ENCODE assay signal across 24 cellular contexts in the genomic region with DNA sequence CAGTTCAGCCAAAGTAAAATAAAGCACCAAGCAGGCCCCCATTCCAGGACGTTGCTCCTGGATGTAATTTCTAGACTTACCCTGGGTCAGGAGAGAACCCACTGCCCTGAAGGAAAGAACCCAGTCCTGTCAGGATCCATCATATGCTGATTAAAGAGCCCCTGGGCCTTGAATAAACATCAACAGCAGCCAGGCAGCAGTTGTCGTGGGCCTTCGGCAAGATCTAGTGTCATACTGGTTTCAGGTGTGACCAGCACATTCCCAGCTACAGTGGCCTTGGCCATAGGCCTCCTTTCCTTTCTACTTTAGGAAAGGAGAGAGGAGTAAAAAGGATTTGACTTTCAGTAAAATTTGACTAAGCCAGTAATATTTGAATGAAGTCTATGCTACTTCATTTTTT.
"Had no signal": no experiment of that assay in that cellular context is flagged by ENCODE, and none has a peak within 500 bp of the region (broad histone marks: within the 10 kb centered on the region; RNA-seq: fewer than 3 reads in every experiment).

No MANE protein-coding gene starts in this region.

- H3K27me3 Mint-ChIP-seq: stimulated activated memory B cell treated with anti-CD40 and anti-IgM and Interleukin-4, amounts not matched to agents 10 μg/mL and 1 μg/mL and 100 μg/mL, for 72 hours; stimulated activated naive B cell treated with anti-CD40 and anti-IgM and Interleukin-4, amounts not matched to agents 10 μg/mL and 1 μg/mL and 100 μg/mL, for 72 hours; stimulated activated naive CD8-positive, alpha-beta T cell treated with anti-CD3 and anti-CD28 coated beads, Interleukin-15, amount 100 ng/mL, for 72 hours; stimulated activated naive CD8-positive, alpha-beta T cell treated with anti-CD3 and anti-CD28 coated beads, Interleukin-15, Interleukin-2, amounts not matched to agents 100 ng/mL and 50 ng/mL, for 24 hours; type B pancreatic cell had no signal

- ATAC-seq: stimulated activated effector memory CD8-positive, alpha-beta T cell treated with anti-CD3 and anti-CD28 coated beads, Interleukin-12 subunit alpha, Interleukin-12 subunit beta, amount 100 ng/mL, for 72 hours; stimulated activated memory B cell treated with anti-CD40 and anti-IgM and Interleukin-4, amounts not matched to agents 10 μg/mL and 1 μg/mL and 100 μg/mL, for 72 hours; stimulated activated naive B cell treated with anti-CD40 and anti-IgM and Interleukin-4, amounts not matched to agents 10 μg/mL and 1 μg/mL and 100 μg/mL, for 72 hours; stimulated activated naive CD8-positive, alpha-beta T cell treated with anti-CD3 and anti-CD28 coated beads, Interleukin-15, amount 100 ng/mL, for 72 hours; stimulated activated naive CD8-positive, alpha-beta T cell treated with anti-CD3 and anti-CD28 coated beads, Interleukin-15, Interleukin-2, amounts not matched to agents 100 U/mL and 50 U/mL, for 24 hours; upper lobe of right lung had no signal

- H3K4me3 Mint-ChIP-seq: stimulated activated effector memory CD8-positive, alpha-beta T cell treated with anti-CD3 and anti-CD28 coated beads, Interleukin-12 subunit alpha, Interleukin-12 subunit beta, amount 100 ng/mL, for 72 hours; stimulated activated memory B cell treated with anti-CD40 and anti-IgM and Interleukin-4, amounts not matched to agents 10 μg/mL and 1 μg/mL and 100 μg/mL, for 72 hours; stimulated activated naive B cell treated with anti-CD40 and anti-IgM and Interleukin-4, amounts not matched to agents 10 μg/mL and 1 μg/mL and 100 μg/mL, for 72 hours; stimulated activated naive CD8-positive, alpha-beta T cell treated with anti-CD3 and anti-CD28 coated beads, Interleukin-15, amount 100 ng/mL, for 72 hours; stimulated activated naive CD8-positive, alpha-beta T cell treated with anti-CD3 and anti-CD28 coated beads, Interleukin-15, Interleukin-2, amounts not matched to agents 100 ng/mL and 50 ng/mL, for 24 hours; type B pancreatic cell had no signal

- H3K36me3 Mint-ChIP-seq: stimulated activated effector memory CD8-positive, alpha-beta T cell treated with anti-CD3 and anti-CD28 coated beads, Interleukin-12 subunit alpha, Interleukin-12 subunit beta, amount 100 ng/mL, for 72 hours; stimulated activated memory B cell treated with anti-CD40 and anti-IgM and Interleukin-4, amounts not matched to agents 10 μg/mL and 1 μg/mL and 100 μg/mL, for 72 hours; stimulated activated naive B cell treated with anti-CD40 and anti-IgM and Interleukin-4, amounts not matched to agents 10 μg/mL and 1 μg/mL and 100 μg/mL, for 72 hours; type B pancreatic cell had no signal

- H3K27ac Mint-ChIP-seq: stimulated activated effector memory CD8-positive, alpha-beta T cell treated with anti-CD3 and anti-CD28 coated beads, Interleukin-12 subunit alpha, Interleukin-12 subunit beta, amount 100 ng/mL, for 72 hours; stimulated activated memory B cell treated with anti-CD40 and anti-IgM and Interleukin-4, amounts not matched to agents 10 μg/mL and 1 μg/mL and 100 μg/mL, for 72 hours; stimulated activated naive B cell treated with anti-CD40 and anti-IgM and Interleukin-4, amounts not matched to agents 10 μg/mL and 1 μg/mL and 100 μg/mL, for 72 hours; stimulated activated naive CD8-positive, alpha-beta T cell treated with anti-CD3 and anti-CD28 coated beads, Interleukin-15, amount 100 ng/mL, for 72 hours; stimulated activated naive CD8-positive, alpha-beta T cell treated with anti-CD3 and anti-CD28 coated beads, Interleukin-15, Interleukin-2, amounts not matched to agents 100 ng/mL and 50 ng/mL, for 24 hours; type B pancreatic cell had no signal

- H3K9me3 Mint-ChIP-seq: stimulated activated effector memory CD8-positive, alpha-beta T cell treated with anti-CD3 and anti-CD28 coated beads, Interleukin-12 subunit alpha, Interleukin-12 subunit beta, amount 100 ng/mL, for 72 hours; stimulated activated memory B cell treated with anti-CD40 and anti-IgM and Interleukin-4, amounts not matched to agents 10 μg/mL and 1 μg/mL and 100 μg/mL, for 72 hours; stimulated activated naive B cell treated with anti-CD40 and anti-IgM and Interleukin-4, amounts not matched to agents 10 μg/mL and 1 μg/mL and 100 μg/mL, for 72 hours; stimulated activated naive CD8-positive, alpha-beta T cell treated with anti-CD3 and anti-CD28 coated beads, Interleukin-15, amount 100 ng/mL, for 72 hours; stimulated activated naive CD8-positive, alpha-beta T cell treated with anti-CD3 and anti-CD28 coated beads, Interleukin-15, Interleukin-2, amounts not matched to agents 100 ng/mL and 50 ng/mL, for 24 hours; type B pancreatic cell had no signal

- DNase-seq: stimulated activated CD4-positive, alpha-beta T cell treated with anti-CD3 and anti-CD28 coated beads, Interleukin-2, amount 100 ng/mL, for 48 hours; stimulated activated CD4-positive, alpha-beta T cell treated with anti-CD3 and anti-CD28 coated beads, Interleukin-4, amount 100 ng/mL, for 1 hour; stimulated activated CD4-positive, alpha-beta T cell treated with anti-CD3 and anti-CD28 coated beads, Interleukin-4, amount 100 ng/mL, for 24 hours; stimulated activated CD4-positive, alpha-beta T cell treated with anti-CD3 and anti-CD28 coated beads, Interleukin-4, amount 100 ng/mL, for 4 hours; stimulated activated CD8-positive, alpha-beta memory T cell treated with anti-CD3 and anti-CD28 coated beads, Interleukin-4, amount 100 ng/mL, for 48 hours; stimulated activated naive B cell treated with anti-CD40 and anti-IgM and Interleukin-4, amounts not matched to agents 10 μg/mL and 1 μg/mL and 100 μg/mL, for 72 hours; stimulated activated naive CD4-positive, alpha-beta T cell; stimulated activated naive CD4-positive, alpha-beta T cell treated with Interleukin-2 at 50 U/mL for 16 hours; stimulated activated naive CD8-positive, alpha-beta T cell treated with anti-CD3 and anti-CD28 coated beads, Interleukin-15, amount 100 ng/mL, for 72 hours; stimulated activated naive CD8-positive, alpha-beta T cell treated with anti-CD3 and anti-CD28 coated beads, Interleukin-15, Interleukin-2, amounts not matched to agents 100 U/mL and 50 U/mL, for 24 hours; stomach; substantia nigra; testis; thyroid gland; tibial artery; transverse colon; trophoblast cell; upper lobe of left lung; upper lobe of right lung; uterus had no signal

- H3K4me1 Mint-ChIP-seq: stimulated activated effector memory CD8-positive, alpha-beta T cell treated with anti-CD3 and anti-CD28 coated beads, Interleukin-12 subunit alpha, Interleukin-12 subunit beta, amount 100 ng/mL, for 72 hours; stimulated activated memory B cell treated with anti-CD40 and anti-IgM and Interleukin-4, amounts not matched to agents 10 μg/mL and 1 μg/mL and 100 μg/mL, for 72 hours; stimulated activated naive B cell treated with anti-CD40 and anti-IgM and Interleukin-4, amounts not matched to agents 10 μg/mL and 1 μg/mL and 100 μg/mL, for 72 hours; stimulated activated naive CD8-positive, alpha-beta T cell treated with anti-CD3 and anti-CD28 coated beads, Interleukin-15, amount 100 ng/mL, for 72 hours had no signal
